ENCODE assay signal across 9 cellular contexts in genomic region chr1:151721788-151722510, GRCh38. TPM values are rescaled to one million over a fixed set of nuclear protein-coding genes. Genes with fewer than 3 reads are reported as not detected.
A peak's percentile ranks its signal among the peaks of the same experiment; 100 is the strongest.
DNase-seq lines count a peak whose midpoint lies in the region; ATAC-seq and TF ChIP-seq lines count a peak whose summit lies in the region.
"Had no signal": no experiment of that assay in that cellular context is flagged by ENCODE, and none has a peak within 500 bp of the region (broad histone marks: within the 10 kb centered on the region; RNA-seq: fewer than 3 reads in every experiment).

No MANE protein-coding gene starts in this region.

- H3K27ac ChIP-seq in left lung (no peak overlapping the region), thoracic aorta (no peak overlapping the region), RWPE1 (no peak overlapping the region)

- H3K4me3 ChIP-seq in left lung (peak overlapping the region; percentile 31 to 48), thoracic aorta (peak overlapping the region; percentile 78)

- H3K4me1 ChIP-seq in left lung = peaks cover 14 to 22% of the 10 kb centered on the region in 2 donors
- peaks cover 6 to 31% of the 10 kb centered on the region in 2 donors for H3K4me1 ChIP-seq in thoracic aorta (ENCODE audit: control insufficient read depth in 1 of 2, low read depth in 2 of 2)

- POLR2A ChIA-PET in activated naive CD8-positive, alpha-beta T cell treated with anti-CD3 and anti-CD28 coated beads, Interleukin-2, amount 10 ng/mL, durations not matched to agents 7 days and 5 days (lab: Charles Lee) = interaction anchor here (0.6 kb wide), 1 partner anchor 448 kb away, joined by 3 read pairs; no protein-coding TSS in a partner anchor
- POLR2A ChIA-PET in RWPE1 (lab: Yijun Ruan, JAX; ENCODE audit: low non-redundant PET) = no interaction called here

- H3K9me3 Mint-ChIP-seq in activated T-cell treated with anti-CD3 and anti-CD28 coated beads, Interleukin-2, amount 50 U/mL, for 4 hours = no peaks in the 10 kb centered on the region
- H3K9me3 Mint-ChIP-seq in activated naive CD8-positive, alpha-beta T cell treated with anti-CD3 and anti-CD28 coated beads, Interleukin-2, amount 10 ng/mL, durations not matched to agents 7 days and 5 days = no peaks in the 10 kb centered on the region

- no peak for ATAC-seq in activated T-cell treated with anti-CD3 and anti-CD28 coated beads, Interleukin-2, amount 50 U/mL, for 4 hours
- ATAC-seq in activated naive CD8-positive, alpha-beta T cell treated with anti-CD3 and anti-CD28 coated beads, Interleukin-2, amount 10 ng/mL, durations not matched to agents 7 days and 5 days (ENCODE audit: low read depth) = no peak
- ATAC-seq in left lung = no peak
- no peak for ATAC-seq in thoracic aorta (ENCODE audit: insufficient number of reproducible peaks, low FRiP score, low read depth)
- ATAC-seq in GM18858 (IDR thresholded peaks at IDR 0.05; ENCODE audit: unreplicated experiment) = no peak

- H3K36me3 ChIP-seq in left lung (no peaks in the 10 kb centered on the region), thoracic aorta (no peaks in the 10 kb centered on the region)

- H3K27me3 ChIP-seq in left lung (peaks cover 4 to 89% of the 10 kb centered on the region in 2 donors), thoracic aorta (replicated peaks; ENCODE audit: insufficient read depth) (no peaks in the 10 kb centered on the region)

- no peaks in the 10 kb centered on the region for H3K36me3 Mint-ChIP-seq in activated T-cell treated with anti-CD3 and anti-CD28 coated beads, Interleukin-2, amount 50 U/mL, for 4 hours (ENCODE audit: insufficient read depth)
- H3K36me3 Mint-ChIP-seq in activated naive CD8-positive, alpha-beta T cell treated with anti-CD3 and anti-CD28 coated beads, Interleukin-2, amount 10 ng/mL, durations not matched to agents 7 days and 5 days = peaks cover 2% of the 10 kb centered on the region

- intact Hi-C loops in left lung (cut with DNase I) = no loop called here

- TF ChIP-seq CTCF in left lung (IDR thresholded peaks at IDR 0.05) (no peak), thoracic aorta (IDR thresholded peaks at IDR 0.05) (no peak), RWPE1 (conservative IDR thresholded peaks at IDR 0.05; ENCODE audit: low read depth) (no peak)

- peaks cover 60% of the 10 kb centered on the region for H3K27me3 Mint-ChIP-seq in activated T-cell treated with anti-CD3 and anti-CD28 coated beads, Interleukin-2, amount 50 U/mL, for 4 hours (ENCODE audit: low read depth)
- peaks cover 76% of the 10 kb centered on the region for H3K27me3 Mint-ChIP-seq in activated naive CD8-positive, alpha-beta T cell treated with anti-CD3 and anti-CD28 coated beads, Interleukin-2, amount 10 ng/mL, durations not matched to agents 7 days and 5 days

- H3K4me1 Mint-ChIP-seq in activated T-cell treated with anti-CD3 and anti-CD28 coated beads, Interleukin-2, amount 50 U/mL, for 4 hours (ENCODE audit: low read depth) = peaks cover 27% of the 10 kb centered on the region
- H3K4me1 Mint-ChIP-seq in activated naive CD8-positive, alpha-beta T cell treated with anti-CD3 and anti-CD28 coated beads, Interleukin-2, amount 10 ng/mL, durations not matched to agents 7 days and 5 days = peaks cover 13% of the 10 kb centered on the region

- no peak for DNase-seq in activated T-cell treated with anti-CD3 and anti-CD28 coated beads, Interleukin-2, amount 50 U/mL, for 4 hours
- DNase-seq in activated T-cell treated with anti-CD3 and anti-CD28 coated beads, Interleukin-2, amount 50 U/mL, for 48 hours = no peak
- no peak for DNase-seq in activated naive CD8-positive, alpha-beta T cell treated with anti-CD3 and anti-CD28 coated beads, Interleukin-2, amount 10 ng/mL, durations not matched to agents 7 days and 5 days
- DNase-seq in left lung = no peak
- no peak for DNase-seq in thoracic aorta (ENCODE audit: low spot score)
- DNase-seq in NCI-H82 treated with DMSO at 0.1 percent for 48 hours (lab: John Stamatoyannopoulos, UW; ENCODE audit: unreplicated experiment) = no peak
- no peak for DNase-seq in RWPE1 (ENCODE audit: low spot score)
- DNase-seq: OCI-M1 had no signal

- H3K27ac Mint-ChIP-seq in activated naive CD8-positive, alpha-beta T cell treated with anti-CD3 and anti-CD28 coated beads, Interleukin-2, amount 10 ng/mL, durations not matched to agents 7 days and 5 days = no peak overlapping the region

- H3K9me3 ChIP-seq in left lung (no peaks in the 10 kb centered on the region), thoracic aorta (no peaks in the 10 kb centered on the region)

- CTCF ChIA-PET in RWPE1 (lab: Yijun Ruan, JAX) = no interaction called here

- H3K4me3 Mint-ChIP-seq in activated T-cell treated with anti-CD3 and anti-CD28 coated beads, Interleukin-2, amount 50 U/mL, for 4 hours = peak overlapping the region; percentile 78
- peak overlapping the region; percentile 78 for H3K4me3 Mint-ChIP-seq in activated naive CD8-positive, alpha-beta T cell treated with anti-CD3 and anti-CD28 coated beads, Interleukin-2, amount 10 ng/mL, durations not matched to agents 7 days and 5 days

RNA-seq across cellular contexts. Expression of gene RIIAD1, which starts 0.6 kb away (rescaled TPM):
- total RNA-seq in activated T-cell treated with anti-CD3 and anti-CD28 coated beads, Interleukin-2, amount 50 U/mL, for 4 hours = not detected
- total RNA-seq in activated naive CD8-positive, alpha-beta T cell treated with anti-CD3 and anti-CD28 coated beads, Interleukin-2, amount 10 ng/mL, durations not matched to agents 7 days and 5 days = not detected
- total RNA-seq in left lung (1 to 10 TPM in 1 of 2 donors, not detected in 1; 4.0 TPM), thoracic aorta (not detected)

RNA-seq across cellular contexts. Expression of gene CELF3, which starts 5.3 kb away (rescaled TPM):
- total RNA-seq in activated T-cell treated with anti-CD3 and anti-CD28 coated beads, Interleukin-2, amount 50 U/mL, for 4 hours = not detected
- total RNA-seq in activated naive CD8-positive, alpha-beta T cell treated with anti-CD3 and anti-CD28 coated beads, Interleukin-2, amount 10 ng/mL, durations not matched to agents 7 days and 5 days = not detected
- total RNA-seq in left lung (not detected), thoracic aorta (not detected)

RNA-seq across cellular contexts. Expression of gene MRPL9, which starts 41.3 kb away (rescaled TPM):
- total RNA-seq in activated T-cell treated with anti-CD3 and anti-CD28 coated beads, Interleukin-2, amount 50 U/mL, for 4 hours = 100 to 1,000 TPM; 156 to 167 (median 163) TPM
- 10 to 100 TPM; 87.4 to 95.0 TPM for total RNA-seq in activated naive CD8-positive, alpha-beta T cell treated with anti-CD3 and anti-CD28 coated beads, Interleukin-2, amount 10 ng/mL, durations not matched to agents 7 days and 5 days
- total RNA-seq in left lung = 10 to 100 TPM; 42.5 to 57.5 TPM
- total RNA-seq in thoracic aorta = 10 to 100 TPM; 47.9 to 65.7 TPM
